In genomic region chr19:41595258-41595889, GRCh38 we compare ENCODE assay signal across 9 cellular contexts. TPM values are rescaled to one million over a fixed set of nuclear protein-coding genes. Genes with fewer than 3 reads are reported as not detected.
DNase-seq lines count a peak whose midpoint lies in the region; ATAC-seq, FAIRE-seq and TF ChIP-seq lines count a peak whose summit lies in the region.
"Had no signal": no experiment of that assay in that cellular context is flagged by ENCODE, and none has a peak within 500 bp of the region (broad histone marks: within the 10 kb centered on the region; RNA-seq: fewer than 3 reads in every experiment).

No MANE protein-coding gene starts in this region.

- H3K27me3 Mint-ChIP-seq in HFFc6 (ENCODE audit: insufficient read depth): peaks cover 11% of the 10 kb centered on the region

- no peak for DNase-seq in D721Med (ENCODE audit: insufficient read length, low spot score)
- peak; percentile 87 for DNase-seq in HFFc6
- DNase-seq in NCI-H510A (lab: John Stamatoyannopoulos, UW): peak; percentile 31
- DNase-seq in activated CD4-positive, alpha-beta T cell treated with anti-CD3 and anti-CD28 coated beads for 48 hours: peak; percentile 76
- DNase-seq in dermis microvascular lymphatic vessel endothelial cell (ENCODE audit: low read depth in 2 of 2): peak; percentile 84 to 94
- peak; percentile 77 for DNase-seq in medulla oblongata (ENCODE audit: extremely low spot score)
- DNase-seq in stimulated activated CD8-positive, alpha-beta memory T cell treated with anti-CD3 and anti-CD28 coated beads, Interleukin-7, amount 100 ng/mL, for 24 hours (ENCODE audit: low read depth): peak; percentile 33

- no peak overlapping the region for H3K4me3 Mint-ChIP-seq in HFFc6
- H3K4me3 Mint-ChIP-seq: T-helper 1 cell treated with Interleukin-12 subunit alpha and Interleukin-12 subunit beta and Interleukin-4 antibody, amounts not matched to agents 30 μg/mL and 1 μg/mL, for 36 hours had no signal

- H3K9me3 Mint-ChIP-seq in HFFc6: no peaks in the 10 kb centered on the region
- H3K9me3 Mint-ChIP-seq: T-helper 1 cell treated with Interleukin-12 subunit alpha and Interleukin-12 subunit beta and Interleukin-4 antibody, amounts not matched to agents 30 μg/mL and 1 μg/mL, for 36 hours had no signal

- ATAC-seq in GM21390 (IDR thresholded peaks at IDR 0.05; ENCODE audit: unreplicated experiment): no peak

- H3K4me1 Mint-ChIP-seq in HFFc6 (ENCODE audit: low read depth): peaks cover 12% of the 10 kb centered on the region; the same call in 1 of the 2 replicates

- no peak overlapping the region for H3K27ac Mint-ChIP-seq in HFFc6
- H3K27ac Mint-ChIP-seq: T-helper 1 cell treated with Interleukin-12 subunit alpha and Interleukin-12 subunit beta and Interleukin-4 antibody, amounts not matched to agents 30 μg/mL and 1 μg/mL, for 36 hours had no signal

- no peaks in the 10 kb centered on the region for H3K36me3 Mint-ChIP-seq in HFFc6 (ENCODE audit: low read depth)

- TF ChIP-seq CTCF in D721Med (IDR thresholded peaks at IDR 0.05; ENCODE audit: insufficient read depth, missing control alignments) (peak; percentile 82), HFFc6 (IDR thresholded peaks at IDR 0.05) (peak; percentile 81)

- FAIRE-seq in D721Med (lab: Jason Lieb, UNC): peak; percentile 6

RNA-seq across cellular contexts. Expression of gene CEACAM21, which starts 19.4 kb away (rescaled TPM):
- total RNA-seq in HFFc6 (2021; fragmentation: NEBNext Ultra II Directional; extraction: Animal tissue kit (Norgen Biotek cat#: 25700)): not detected
- total RNA-seq in dermis microvascular lymphatic vessel endothelial cell: 10.8 and 17.7 TPM in 2 replicates

RNA-seq across cellular contexts. Expression of gene CEACAM4, which starts 31.5 kb away (rescaled TPM):
- total RNA-seq in HFFc6 (2021; fragmentation: NEBNext Ultra II Directional; extraction: Animal tissue kit (Norgen Biotek cat#: 25700)): not detected
- not detected in 2 replicates for total RNA-seq in dermis microvascular lymphatic vessel endothelial cell

Comparison
In these comparisons a context has a peak if more than half of its experiments do, and no peak if none do; other contexts are left out.
1. RNA of gene CEACAM21, which starts 19.4 kb away (total RNA-seq): 10.8 to 17.7 TPM in dermis microvascular lymphatic vessel endothelial cell; not detected in HFFc6; every median in the first group is over 10 times any median in the second.